23 cellular contexts compared by ENCODE assay signal in the genomic region with DNA sequence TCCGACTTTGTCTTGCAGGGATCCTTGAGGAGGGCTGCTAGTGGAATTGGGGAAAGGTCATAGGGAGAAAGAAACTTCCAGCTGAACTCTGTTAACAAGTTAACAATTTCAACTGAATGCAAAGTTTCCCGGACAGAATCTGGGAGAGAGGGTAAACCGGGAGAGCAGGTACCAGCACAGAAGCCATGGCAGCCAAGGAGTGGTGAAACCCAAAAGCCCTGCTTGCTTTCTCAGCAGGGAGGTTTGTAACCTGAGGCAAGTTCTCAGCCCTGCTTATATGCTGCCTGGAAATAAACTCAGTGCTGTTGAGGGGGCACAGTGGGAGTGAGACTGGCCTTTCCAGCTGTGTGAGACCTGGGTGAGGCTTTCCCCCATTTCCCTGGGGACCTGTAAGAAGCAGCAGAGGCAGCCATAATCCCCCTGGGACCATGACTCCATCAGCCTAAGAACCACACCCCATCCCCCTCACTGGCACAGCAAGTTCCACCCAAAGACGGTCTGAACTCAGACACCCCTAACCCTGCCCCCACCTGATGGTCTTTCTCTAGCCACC.
DNase-seq lines count a peak whose midpoint lies in the region; ATAC-seq and TF ChIP-seq lines count a peak whose summit lies in the region.
"Had no signal": no experiment of that assay in that cellular context is flagged by ENCODE, and none has a peak within 500 bp of the region (broad histone marks: within the 10 kb centered on the region; RNA-seq: fewer than 3 reads in every experiment).

No MANE protein-coding gene starts in this region.

- POLR2A ChIA-PET in HEK293T (lab: Yijun Ruan, JAX): no interaction called here

- DNase-seq in ELF-1 (ENCODE audit: low read depth, low spot score): peak; percentile 66
- DNase-seq in NCI-H69 (lab: John Stamatoyannopoulos, UW): peak; percentile 14
- no peak for DNase-seq in HEK293T (ENCODE audit: extremely low spot score)
- DNase-seq: ACHN; Calu3; CD8-positive, alpha-beta memory T cell; DMS153; GF-D8; GM23248; H9; KBM-7; NCI-H1105; NCI-H146; NCI-H2029 treated with DMSO at 0.1 percent for 48 hours; NCI-H2171; NCI-H345; NCI-H524; SHP77; SK-N-SH had no signal

- CTCF ChIA-PET in HEK293T (lab: Yijun Ruan, JAX): no interaction called here

- peak; percentile 29 for ATAC-seq in esophagus mucosa
- no peak for ATAC-seq in GM21360 (IDR thresholded peaks at IDR 0.05; ENCODE audit: unreplicated experiment)
- no peak for ATAC-seq in HG03135 (IDR thresholded peaks at IDR 0.05; ENCODE audit: unreplicated experiment)
- no peak for ATAC-seq in HG02840 (IDR thresholded peaks at IDR 0.05; ENCODE audit: low FRiP score, unreplicated experiment)

TF ChIP-seq in HEK293T, 16 proteins besides CTCF, POLR2A, EP300 and RAD21:
- TF ChIP-seq NFRKB (IDR thresholded peaks at IDR 0.05): no peak
- no peak for TF ChIP-seq FOXK2 (IDR thresholded peaks at IDR 0.05)
- no peak for TF ChIP-seq SP1 (IDR thresholded peaks at IDR 0.05)
- no peak for TF ChIP-seq L3MBTL2 (conservative IDR thresholded peaks at IDR 0.05)
- no peak for TF ChIP-seq ZNF384 (IDR thresholded peaks at IDR 0.05)
- no peak for TF ChIP-seq SUZ12 (IDR thresholded peaks at IDR 0.05)
- TF ChIP-seq ARNT (IDR thresholded peaks at IDR 0.05): no peak
- TF ChIP-seq FOXM1 (IDR thresholded peaks at IDR 0.05; ENCODE audit: borderline replicate concordance): no peak
- no peak for TF ChIP-seq CTBP1 (IDR thresholded peaks at IDR 0.05; ENCODE audit: borderline replicate concordance)
- TF ChIP-seq TARDBP (IDR thresholded peaks at IDR 0.05): no peak
